ENCODE assay signal across 1 cellular context in the genomic region with DNA sequence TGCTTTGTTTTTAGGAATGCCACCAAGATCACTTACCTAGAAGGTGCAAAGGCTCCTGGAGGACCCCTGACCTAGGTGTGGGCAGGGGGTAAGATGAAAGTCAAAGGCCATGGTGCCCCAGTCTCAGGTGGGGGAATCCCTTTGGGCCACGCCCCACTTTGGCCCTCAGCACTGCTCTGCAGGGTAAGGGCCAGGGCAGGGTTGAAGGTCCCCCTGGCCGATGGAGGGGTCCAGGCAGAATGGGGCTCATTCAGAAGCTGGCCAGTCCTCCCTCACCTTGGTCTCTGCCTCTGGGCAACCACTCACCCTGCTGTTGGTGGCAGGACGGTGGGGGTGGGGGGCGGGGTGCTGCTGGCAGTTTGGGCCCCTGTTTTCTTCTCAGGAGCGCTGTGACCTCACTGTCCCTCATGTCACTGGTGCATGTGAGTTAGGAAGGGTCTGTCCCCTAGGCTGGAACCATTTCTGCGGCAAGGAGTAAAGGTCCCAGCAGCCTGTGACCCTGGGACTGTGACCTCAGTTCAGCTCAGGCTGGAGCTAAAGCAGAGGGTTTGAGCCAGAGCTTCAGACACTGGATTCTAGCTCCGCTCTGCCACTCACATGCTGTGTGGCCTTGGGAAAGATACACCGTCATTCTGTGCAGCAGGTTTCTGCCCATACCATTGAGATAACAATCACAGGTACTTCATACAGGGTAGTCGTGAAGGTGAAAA.
A peak's percentile ranks its signal among the peaks of the same experiment; 100 is the strongest.
TF ChIP-seq lines count a peak whose summit lies in the region.

No MANE protein-coding gene starts in this region.

TF ChIP-seq in HepG2, 621 proteins besides CTCF, POLR2A, EP300 and RAD21:
- no peak for TF ChIP-seq ZC3H13 (CRISPR knock-in tag; IDR thresholded peaks at IDR 0.05)
- TF ChIP-seq RFX3 (CRISPR knock-in tag; IDR thresholded peaks at IDR 0.05): no peak
- peak; percentile 51; the same call in 1 of the 2 replicates for TF ChIP-seq ZMYM3 (CRISPR knock-in tag; IDR thresholded peaks at IDR 0.05)
- peak; percentile 96 for TF ChIP-seq ZNF768 (CRISPR knock-in tag; IDR thresholded peaks at IDR 0.05)
- TF ChIP-seq NFIC (IDR thresholded peaks at IDR 0.05; ENCODE audit: low read length): no peak
- TF ChIP-seq FOXC1 (CRISPR knock-in tag; IDR thresholded peaks at IDR 0.05; ENCODE audit: borderline replicate concordance): no peak
- TF ChIP-seq FOXA1 (IDR thresholded peaks at IDR 0.05): no peak
- TF ChIP-seq FOXA1 (CRISPR knock-in tag; IDR thresholded peaks at IDR 0.05): no peak
- TF ChIP-seq HMGA1 (CRISPR knock-in tag; conservative IDR thresholded peaks at IDR 0.05): no peak
- TF ChIP-seq, protein P1, sequence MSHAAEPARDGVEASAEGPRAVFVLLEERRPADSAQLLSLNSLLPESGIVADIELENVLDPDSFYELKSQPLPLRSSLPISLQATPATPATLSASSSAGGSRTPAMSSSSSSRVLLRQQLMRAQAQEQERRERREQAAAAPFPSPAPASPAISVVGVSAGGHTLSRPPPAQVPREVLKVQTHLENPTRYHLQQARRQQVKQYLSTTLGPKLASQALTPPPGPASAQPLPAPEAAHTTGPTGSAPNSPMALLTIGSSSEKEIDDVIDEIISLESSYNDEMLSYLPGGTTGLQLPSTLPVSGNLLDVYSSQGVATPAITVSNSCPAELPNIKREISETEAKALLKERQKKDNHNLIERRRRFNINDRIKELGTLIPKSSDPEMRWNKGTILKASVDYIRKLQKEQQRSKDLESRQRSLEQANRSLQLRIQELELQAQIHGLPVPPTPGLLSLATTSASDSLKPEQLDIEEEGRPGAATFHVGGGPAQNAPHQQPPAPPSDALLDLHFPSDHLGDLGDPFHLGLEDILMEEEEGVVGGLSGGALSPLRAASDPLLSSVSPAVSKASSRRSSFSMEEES (CRISPR knock-in tag; IDR thresholded peaks at IDR 0.05): no peak
- 0 out of 2 replicates have a peak, but pooled peaks have one; percentile 25 for TF ChIP-seq HDAC1 (CRISPR knock-in tag; IDR thresholded peaks at IDR 0.05)
